In the genomic region with DNA sequence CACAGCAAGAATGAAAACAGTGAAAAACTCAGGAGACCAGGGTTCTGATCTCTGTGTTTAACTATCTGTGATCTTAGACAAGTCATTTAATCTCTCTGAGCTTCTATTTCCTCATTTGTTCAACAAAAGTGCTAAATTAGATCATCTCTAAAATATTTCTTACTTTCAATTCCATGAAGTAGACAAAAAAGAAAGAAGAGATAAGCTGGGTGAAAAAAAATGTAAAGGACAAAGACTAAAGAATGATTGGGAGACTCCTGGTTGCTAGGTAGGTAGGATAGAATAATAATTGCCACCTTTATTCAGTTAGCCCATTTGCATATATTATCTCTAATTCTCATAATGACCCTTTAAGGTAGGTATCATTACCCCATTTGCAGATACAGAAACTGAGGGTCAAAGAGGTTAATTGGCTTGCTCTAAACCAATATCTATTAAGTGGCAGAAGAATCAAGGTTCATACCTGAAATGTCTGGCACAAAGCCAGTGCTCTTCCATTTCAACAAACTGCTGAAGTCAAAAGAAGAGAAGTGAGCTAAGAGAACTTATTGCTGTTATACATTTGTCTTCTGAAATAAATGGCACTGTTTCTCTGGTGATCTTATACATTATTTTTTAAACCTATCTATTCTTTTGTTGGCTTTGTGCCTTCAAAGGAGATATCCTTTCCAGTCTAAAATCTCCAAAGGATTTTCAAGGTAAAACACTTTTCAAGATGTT, we compare ENCODE assay signal across 1 cellular context.
TF ChIP-seq lines count a peak whose summit lies in the region.

No MANE protein-coding gene starts in this region.

TF ChIP-seq in HepG2, 621 proteins besides CTCF, POLR2A, EP300 and RAD21 (continued from another document and continues in another):
- TF ChIP-seq ZNF773 (CRISPR knock-in tag; IDR thresholded peaks at IDR 0.05; ENCODE audit: borderline replicate concordance) (no peak), EEA1 (CRISPR knock-in tag; IDR thresholded peaks at IDR 0.05; ENCODE audit: borderline replicate concordance) (no peak), ZNF607 (CRISPR knock-in tag; IDR thresholded peaks at IDR 0.05; ENCODE audit: borderline replicate concordance) (no peak), PCBP2 (optimal IDR thresholded peaks at IDR 0.05; ENCODE audit: low read depth, low read length, poor library complexity, severe bottlenecking) (no peak), ZBTB4 (CRISPR knock-in tag; IDR thresholded peaks at IDR 0.05; ENCODE audit: borderline replicate concordance) (no peak), ZNF33A (CRISPR knock-in tag; IDR thresholded peaks at IDR 0.05; ENCODE audit: borderline replicate concordance) (no peak), ZNF652 (CRISPR knock-in tag; IDR thresholded peaks at IDR 0.05; ENCODE audit: borderline replicate concordance, low read depth) (no peak), ZMAT5 (CRISPR knock-in tag; IDR thresholded peaks at IDR 0.05; ENCODE audit: borderline replicate concordance, low read depth) (no peak), PCBP1 (IDR thresholded peaks at IDR 0.05; ENCODE audit: borderline replicate concordance, low read depth, low read length) (no peak), SNAPC5 (CRISPR knock-in tag; IDR thresholded peaks at IDR 0.05; ENCODE audit: borderline replicate concordance) (no peak), BRD4 (CRISPR knock-in tag; IDR thresholded peaks at IDR 0.05) (peak; percentile 40; the same call in 1 of the 2 replicates), PHF21A (CRISPR knock-in tag; IDR thresholded peaks at IDR 0.05) (no peak), PBX3 (CRISPR knock-in tag; IDR thresholded peaks at IDR 0.05; ENCODE audit: borderline replicate concordance) (no peak), NR1H2 (CRISPR knock-in tag; IDR thresholded peaks at IDR 0.05; ENCODE audit: borderline replicate concordance, low read depth) (no peak), HOXA9 (CRISPR knock-in tag; IDR thresholded peaks at IDR 0.05; ENCODE audit: borderline replicate concordance) (no peak), YY1 (IDR thresholded peaks at IDR 0.05; ENCODE audit: insufficient read depth, insufficient replicate concordance, low read depth, low read length) (peak; percentile 14), FOSL2 (CRISPR knock-in tag; IDR thresholded peaks at IDR 0.05) (no peak), ZNF264 (CRISPR knock-in tag; IDR thresholded peaks at IDR 0.05) (0 out of 2 replicates have a peak, but pooled peaks have one; percentile 30), GATA4 (IDR thresholded peaks at IDR 0.05; ENCODE audit: borderline replicate concordance, low read depth) (no peak), TGIF2 (CRISPR knock-in tag; IDR thresholded peaks at IDR 0.05) (no peak), TBX2 (CRISPR knock-in tag; IDR thresholded peaks at IDR 0.05; ENCODE audit: borderline replicate concordance) (peak; percentile 63; the same call in 1 of the 2 replicates), ZNF747 (CRISPR knock-in tag; IDR thresholded peaks at IDR 0.05; ENCODE audit: borderline replicate concordance) (no peak), GATAD1 (CRISPR knock-in tag; IDR thresholded peaks at IDR 0.05) (no peak; the same call in 1 of the 2 replicates), PAX8 (CRISPR knock-in tag; IDR thresholded peaks at IDR 0.05; ENCODE audit: borderline replicate concordance) (no peak), NR2F1 (CRISPR knock-in tag; IDR thresholded peaks at IDR 0.05) (peak; percentile 82 to 96), NR2F6 (IDR thresholded peaks at IDR 0.05) (peak; percentile 75), NR2F6 (CRISPR knock-in tag; IDR thresholded peaks at IDR 0.05) (peak; percentile 95), ZNF589 (CRISPR knock-in tag; conservative IDR thresholded peaks at IDR 0.05) (no peak; the same call in none of the 2 replicates), SCMH1 (CRISPR knock-in tag; IDR thresholded peaks at IDR 0.05; ENCODE audit: borderline replicate concordance) (no peak), ZFP90 (CRISPR knock-in tag; IDR thresholded peaks at IDR 0.05; ENCODE audit: borderline replicate concordance) (no peak), ZNF343 (CRISPR knock-in tag; IDR thresholded peaks at IDR 0.05) (no peak), ZNF883 (CRISPR knock-in tag; IDR thresholded peaks at IDR 0.05; ENCODE audit: not compliant biosample characterization) (no peak), HMG20A (CRISPR knock-in tag; IDR thresholded peaks at IDR 0.05; ENCODE audit: borderline replicate concordance) (peak; percentile 8; the same call in 1 of the 2 replicates), ZNF7 (CRISPR knock-in tag; IDR thresholded peaks at IDR 0.05) (no peak), ZXDC (CRISPR knock-in tag; IDR thresholded peaks at IDR 0.05) (no peak), MBD4 (IDR thresholded peaks at IDR 0.05; ENCODE audit: borderline replicate concordance, low read length) (no peak), LCORL (IDR thresholded peaks at IDR 0.05) (0 out of 2 replicates have a peak, but pooled peaks have one; percentile 73), LCORL (CRISPR knock-in tag; IDR thresholded peaks at IDR 0.05) (no peak), KDM4B (CRISPR knock-in tag; IDR thresholded peaks at IDR 0.05) (no peak), ZNF337 (CRISPR knock-in tag; IDR thresholded peaks at IDR 0.05; ENCODE audit: borderline replicate concordance, low read depth) (no peak), ZNF660 (CRISPR knock-in tag; IDR thresholded peaks at IDR 0.05; ENCODE audit: borderline replicate concordance, low read depth) (no peak), ZFP37 (CRISPR knock-in tag; IDR thresholded peaks at IDR 0.05; ENCODE audit: borderline replicate concordance) (no peak)
- TF ChIP-seq, protein P1, sequence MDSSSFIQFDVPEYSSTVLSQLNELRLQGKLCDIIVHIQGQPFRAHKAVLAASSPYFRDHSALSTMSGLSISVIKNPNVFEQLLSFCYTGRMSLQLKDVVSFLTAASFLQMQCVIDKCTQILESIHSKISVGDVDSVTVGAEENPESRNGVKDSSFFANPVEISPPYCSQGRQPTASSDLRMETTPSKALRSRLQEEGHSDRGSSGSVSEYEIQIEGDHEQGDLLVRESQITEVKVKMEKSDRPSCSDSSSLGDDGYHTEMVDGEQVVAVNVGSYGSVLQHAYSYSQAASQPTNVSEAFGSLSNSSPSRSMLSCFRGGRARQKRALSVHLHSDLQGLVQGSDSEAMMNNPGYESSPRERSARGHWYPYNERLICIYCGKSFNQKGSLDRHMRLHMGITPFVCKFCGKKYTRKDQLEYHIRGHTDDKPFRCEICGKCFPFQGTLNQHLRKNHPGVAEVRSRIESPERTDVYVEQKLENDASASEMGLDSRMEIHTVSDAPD (CRISPR knock-in tag; IDR thresholded peaks at IDR 0.05), result no peak; the same call in 1 of the 2 replicates
- TF ChIP-seq, protein P2, sequence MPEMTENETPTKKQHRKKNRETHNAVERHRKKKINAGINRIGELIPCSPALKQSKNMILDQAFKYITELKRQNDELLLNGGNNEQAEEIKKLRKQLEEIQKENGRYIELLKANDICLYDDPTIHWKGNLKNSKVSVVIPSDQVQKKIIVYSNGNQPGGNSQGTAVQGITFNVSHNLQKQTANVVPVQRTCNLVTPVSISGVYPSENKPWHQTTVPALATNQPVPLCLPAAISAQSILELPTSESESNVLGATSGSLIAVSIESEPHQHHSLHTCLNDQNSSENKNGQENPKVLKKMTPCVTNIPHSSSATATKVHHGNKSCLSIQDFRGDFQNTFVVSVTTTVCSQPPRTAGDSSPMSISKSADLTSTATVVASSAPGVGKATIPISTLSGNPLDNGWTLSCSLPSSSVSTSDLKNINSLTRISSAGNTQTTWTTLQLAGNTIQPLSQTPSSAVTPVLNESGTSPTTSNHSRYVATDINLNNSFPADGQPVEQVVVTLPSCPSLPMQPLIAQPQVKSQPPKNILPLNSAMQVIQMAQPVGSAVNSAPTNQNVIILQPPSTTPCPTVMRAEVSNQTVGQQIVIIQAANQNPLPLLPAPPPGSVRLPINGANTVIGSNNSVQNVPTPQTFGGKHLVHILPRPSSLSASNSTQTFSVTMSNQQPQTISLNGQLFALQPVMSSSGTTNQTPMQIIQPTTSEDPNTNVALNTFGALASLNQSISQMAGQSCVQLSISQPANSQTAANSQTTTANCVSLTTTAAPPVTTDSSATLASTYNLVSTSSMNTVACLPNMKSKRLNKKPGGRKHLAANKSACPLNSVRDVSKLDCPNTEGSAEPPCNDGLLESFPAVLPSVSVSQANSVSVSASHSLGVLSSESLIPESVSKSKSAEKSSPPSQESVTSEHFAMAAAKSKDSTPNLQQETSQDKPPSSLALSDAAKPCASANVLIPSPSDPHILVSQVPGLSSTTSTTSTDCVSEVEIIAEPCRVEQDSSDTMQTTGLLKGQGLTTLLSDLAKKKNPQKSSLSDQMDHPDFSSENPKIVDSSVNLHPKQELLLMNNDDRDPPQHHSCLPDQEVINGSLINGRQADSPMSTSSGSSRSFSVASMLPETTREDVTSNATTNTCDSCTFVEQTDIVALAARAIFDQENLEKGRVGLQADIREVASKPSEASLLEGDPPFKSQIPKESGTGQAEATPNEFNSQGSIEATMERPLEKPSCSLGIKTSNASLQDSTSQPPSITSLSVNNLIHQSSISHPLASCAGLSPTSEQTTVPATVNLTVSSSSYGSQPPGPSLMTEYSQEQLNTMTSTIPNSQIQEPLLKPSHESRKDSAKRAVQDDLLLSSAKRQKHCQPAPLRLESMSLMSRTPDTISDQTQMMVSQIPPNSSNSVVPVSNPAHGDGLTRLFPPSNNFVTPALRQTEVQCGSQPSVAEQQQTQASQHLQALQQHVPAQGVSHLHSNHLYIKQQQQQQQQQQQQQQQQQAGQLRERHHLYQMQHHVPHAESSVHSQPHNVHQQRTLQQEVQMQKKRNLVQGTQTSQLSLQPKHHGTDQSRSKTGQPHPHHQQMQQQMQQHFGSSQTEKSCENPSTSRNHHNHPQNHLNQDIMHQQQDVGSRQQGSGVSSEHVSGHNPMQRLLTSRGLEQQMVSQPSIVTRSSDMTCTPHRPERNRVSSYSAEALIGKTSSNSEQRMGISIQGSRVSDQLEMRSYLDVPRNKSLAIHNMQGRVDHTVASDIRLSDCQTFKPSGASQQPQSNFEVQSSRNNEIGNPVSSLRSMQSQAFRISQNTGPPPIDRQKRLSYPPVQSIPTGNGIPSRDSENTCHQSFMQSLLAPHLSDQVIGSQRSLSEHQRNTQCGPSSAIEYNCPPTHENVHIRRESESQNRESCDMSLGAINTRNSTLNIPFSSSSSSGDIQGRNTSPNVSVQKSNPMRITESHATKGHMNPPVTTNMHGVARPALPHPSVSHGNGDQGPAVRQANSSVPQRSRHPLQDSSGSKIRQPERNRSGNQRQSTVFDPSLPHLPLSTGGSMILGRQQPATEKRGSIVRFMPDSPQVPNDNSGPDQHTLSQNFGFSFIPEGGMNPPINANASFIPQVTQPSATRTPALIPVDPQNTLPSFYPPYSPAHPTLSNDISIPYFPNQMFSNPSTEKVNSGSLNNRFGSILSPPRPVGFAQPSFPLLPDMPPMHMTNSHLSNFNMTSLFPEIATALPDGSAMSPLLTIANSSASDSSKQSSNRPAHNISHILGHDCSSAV (CRISPR knock-in tag; IDR thresholded peaks at IDR 0.05; ENCODE audit: borderline replicate concordance), result no peak
- TF ChIP-seq, protein P3, sequence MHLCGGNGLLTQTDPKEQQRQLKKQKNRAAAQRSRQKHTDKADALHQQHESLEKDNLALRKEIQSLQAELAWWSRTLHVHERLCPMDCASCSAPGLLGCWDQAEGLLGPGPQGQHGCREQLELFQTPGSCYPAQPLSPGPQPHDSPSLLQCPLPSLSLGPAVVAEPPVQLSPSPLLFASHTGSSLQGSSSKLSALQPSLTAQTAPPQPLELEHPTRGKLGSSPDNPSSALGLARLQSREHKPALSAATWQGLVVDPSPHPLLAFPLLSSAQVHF (CRISPR knock-in tag; IDR thresholded peaks at IDR 0.05), result no peak
